ENCODE assay signal across 1 cellular context in genomic region chr4:102826890-102827673, GRCh38.
TF ChIP-seq lines count a peak whose summit lies in the region.

UBE2D3 (minus strand) TSS chr4:102827551; CDS start chr4:102826508, 1,043 bp downstream.

TF ChIP-seq in HepG2, 621 proteins besides CTCF, POLR2A, EP300 and RAD21 (continued from another document):
- TF ChIP-seq ZBTB7A (CRISPR knock-in tag; IDR thresholded peaks at IDR 0.05) (peak; percentile 46; the same call in 1 of the 2 replicates), CCAR2 (optimal IDR thresholded peaks at IDR 0.05; ENCODE audit: low read depth, low read length) (peak; percentile 7), ZIK1 (CRISPR knock-in tag; IDR thresholded peaks at IDR 0.05; ENCODE audit: borderline replicate concordance, low read depth) (no peak; the same call in 1 of the 2 replicates), ZNF234 (CRISPR knock-in tag; conservative IDR thresholded peaks at IDR 0.05) (no peak), E2F1 (CRISPR knock-in tag; IDR thresholded peaks at IDR 0.05) (no peak), ZBTB44 (CRISPR knock-in tag; IDR thresholded peaks at IDR 0.05) (peak; percentile 71), ZNF547 (CRISPR knock-in tag; IDR thresholded peaks at IDR 0.05) (peak; percentile 46; the same call in 1 of the 2 replicates), SPEN (CRISPR knock-in tag; IDR thresholded peaks at IDR 0.05; ENCODE audit: low read depth) (peak; percentile 83), ARID4A (CRISPR knock-in tag; IDR thresholded peaks at IDR 0.05; ENCODE audit: borderline replicate concordance) (peak; percentile 70; the same call in 1 of the 2 replicates), SOX13 (IDR thresholded peaks at IDR 0.05) (peak; percentile 45; the same call in 1 of the 2 replicates), SOX13 (CRISPR knock-in tag; conservative IDR thresholded peaks at IDR 0.05 in 1 of 2, IDR thresholded peaks at IDR 0.05 in 1 of 2) (peak; percentile 34 to 75; a peak in 1 of 4 replicates), ZNF782 (CRISPR knock-in tag; IDR thresholded peaks at IDR 0.05; ENCODE audit: borderline replicate concordance) (peak; percentile 54; the same call in 1 of the 2 replicates), ZNF713 (CRISPR knock-in tag; IDR thresholded peaks at IDR 0.05) (peak; percentile 51; the same call in 1 of the 2 replicates), TBX2 (CRISPR knock-in tag; IDR thresholded peaks at IDR 0.05; ENCODE audit: borderline replicate concordance) (peak; percentile 34; the same call in 1 of the 2 replicates), TFDP2 (CRISPR knock-in tag; IDR thresholded peaks at IDR 0.05) (peak; percentile 21; the same call in 1 of the 2 replicates), HNRNPL (IDR thresholded peaks at IDR 0.05; ENCODE audit: low read depth, low read length) (peak; percentile 74; the same call in 1 of the 2 replicates), ZNF556 (CRISPR knock-in tag; IDR thresholded peaks at IDR 0.05; ENCODE audit: borderline replicate concordance) (0 out of 2 replicates have a peak, but pooled peaks have one; percentile 85), ETV6 (CRISPR knock-in tag; conservative IDR thresholded peaks at IDR 0.05) (peak; percentile 89), HOXA3 (CRISPR knock-in tag; IDR thresholded peaks at IDR 0.05) (peak; percentile 92), HDAC1 (CRISPR knock-in tag; IDR thresholded peaks at IDR 0.05) (peak; percentile 81), ZNF589 (CRISPR knock-in tag; conservative IDR thresholded peaks at IDR 0.05) (peak; percentile 86), MED13 (CRISPR knock-in tag; IDR thresholded peaks at IDR 0.05) (peak; percentile 76), GABPA (IDR thresholded peaks at IDR 0.05; ENCODE audit: low read depth, low read length) (peak; percentile 56; the same call in 1 of the 2 replicates), GABPA (CRISPR knock-in tag; IDR thresholded peaks at IDR 0.05; ENCODE audit: low read depth) (no peak), SNAPC2 (CRISPR knock-in tag; IDR thresholded peaks at IDR 0.05) (0 out of 2 replicates have a peak, but pooled peaks have one; percentile 21), YY1 (IDR thresholded peaks at IDR 0.05; ENCODE audit: insufficient read depth, insufficient replicate concordance, low read depth, low read length) (peak; percentile 93), MAX (IDR thresholded peaks at IDR 0.05) (peak; percentile 95), SP2 (CRISPR knock-in tag; IDR thresholded peaks at IDR 0.05) (0 out of 2 replicates have a peak, but pooled peaks have one; percentile 21), MYC (CRISPR knock-in tag; IDR thresholded peaks at IDR 0.05; ENCODE audit: borderline replicate concordance) (peak; percentile 97), RNF2 (conservative IDR thresholded peaks at IDR 0.05; ENCODE audit: low read depth) (peak; percentile 72; the same call in 1 of the 2 replicates), ZNF614 (CRISPR knock-in tag; IDR thresholded peaks at IDR 0.05; ENCODE audit: borderline replicate concordance) (0 out of 2 replicates have a peak, but pooled peaks have one; percentile 44), DR1 (CRISPR knock-in tag; IDR thresholded peaks at IDR 0.05) (peak; percentile 50; the same call in 1 of the 2 replicates), NFYB (CRISPR knock-in tag; IDR thresholded peaks at IDR 0.05) (0 out of 2 replicates have a peak, but pooled peaks have one; percentile 29), ZNF331 (CRISPR knock-in tag; IDR thresholded peaks at IDR 0.05) (peak; percentile 25), IKZF4 (CRISPR knock-in tag; IDR thresholded peaks at IDR 0.05; ENCODE audit: borderline replicate concordance, low read depth, not compliant biosample characterization) (peak; percentile 95), CHD2 (IDR thresholded peaks at IDR 0.05; ENCODE audit: low read depth, low read length) (peak; percentile 87), CENPT (CRISPR knock-in tag; IDR thresholded peaks at IDR 0.05; ENCODE audit: low read depth) (no peak), REXO4 (CRISPR knock-in tag; IDR thresholded peaks at IDR 0.05; ENCODE audit: borderline replicate concordance) (no peak)
